9 cellular contexts compared by ENCODE assay signal in genomic region chr14:103542545-103543088, GRCh38. TPM values are rescaled to one million over a fixed set of nuclear protein-coding genes. Genes with fewer than 3 reads are reported as not detected.
DNase-seq lines count a peak whose midpoint lies in the region; TF ChIP-seq lines count a peak whose summit lies in the region.
"Had no signal": no experiment of that assay in that cellular context is flagged by ENCODE, and none has a peak within 500 bp of the region (broad histone marks: within the 10 kb centered on the region; RNA-seq: fewer than 3 reads in every experiment).

No MANE protein-coding gene starts in this region.

- peaks cover 29% of the 10 kb centered on the region for H3K4me1 ChIP-seq in ovary (ENCODE audit: insufficient read depth)

- no peak for TF ChIP-seq POLR2A in ovary (IDR thresholded peaks at IDR 0.05)

- H3K4me3 Mint-ChIP-seq in Calu3 (ENCODE audit: low read depth, unreplicated experiment) (no peak overlapping the region), glutamatergic neuron (ENCODE audit: unreplicated experiment) (no peak overlapping the region)
- H3K4me3 Mint-ChIP-seq: activated naive CD8-positive, alpha-beta T cell had no signal

- intact Hi-C loops in Calu3 (cut with micrococcal nuclease; ENCODE audit: unreplicated experiment): no loop called here
- intact Hi-C loops in ovary (cut with DNase I): loop anchor here in 1 of 4 donors (5.0 kb wide), 1 partner anchor 40 kb away; no protein-coding TSS in a partner anchor

- no peak overlapping the region for H3K4me3 ChIP-seq in ovary

- no peaks in the 10 kb centered on the region for H3K4me1 Mint-ChIP-seq in Calu3 (ENCODE audit: low read depth, unreplicated experiment)
- H3K4me1 Mint-ChIP-seq in glutamatergic neuron (ENCODE audit: low read depth, unreplicated experiment): peaks cover 14% of the 10 kb centered on the region

- no peak for TF ChIP-seq CTCF in Calu3 (IDR thresholded peaks at IDR 0.05; ENCODE audit: unreplicated experiment)
- TF ChIP-seq CTCF in glutamatergic neuron (IDR thresholded peaks at IDR 0.05; ENCODE audit: partially characterized antibody, unreplicated experiment): no peak
- no peak for TF ChIP-seq CTCF in ovary (IDR thresholded peaks at IDR 0.05)

- no peaks in the 10 kb centered on the region for H3K36me3 ChIP-seq in ovary

- H3K27ac ChIP-seq in ovary: peak overlapping the region in 1 of 2 donors; percentile 17

- peak; percentile 50 for DNase-seq in Calu3
- peak; percentile 75 for DNase-seq in NCI-H2171 treated with DMSO at 0.1 percent for 48 hours (lab: John Stamatoyannopoulos, UW)
- peak; percentile 94 for DNase-seq in glutamatergic neuron
- DNase-seq in ovary: peak; percentile 43 to 61 (median 47)
- DNase-seq in Kasumi-1 (lab: John Stamatoyannopoulos, UW): no peak
- DNase-seq in 8988T: no peak
- no peak for DNase-seq in NOMO-1 (lab: John Stamatoyannopoulos, UW; ENCODE audit: unreplicated experiment in 2 of 2)
- no peak for DNase-seq in AML-193 (lab: John Stamatoyannopoulos, UW)

- TF ChIP-seq EP300 in ovary (IDR thresholded peaks at IDR 0.05): no peak

- CTCF ChIA-PET in Calu3 (lab: Charles Lee): interaction anchor here (0.5 kb wide), 1 partner anchor 14 kb away, joined by 4 read pairs; the partner anchor contains the start of gene TRMT61A

- no TSS peak for BruUV-seq in Calu3 (replicated peaks; lab: Mats Ljungman, UMichigan)

- WGBS in ovary, 3 donors: 21 to 26% (median 25%) methylated on average over 12 to 18 of the region's 18 CpGs

- H3K27me3 Mint-ChIP-seq in Calu3 (ENCODE audit: unreplicated experiment) (no peaks in the 10 kb centered on the region), glutamatergic neuron (ENCODE audit: unreplicated experiment) (peaks cover 14% of the 10 kb centered on the region)
- H3K27me3 Mint-ChIP-seq: activated naive CD8-positive, alpha-beta T cell had no signal

- H3K9me3 Mint-ChIP-seq in Calu3 (ENCODE audit: low read depth, unreplicated experiment) (no peaks in the 10 kb centered on the region), glutamatergic neuron (ENCODE audit: unreplicated experiment) (peaks cover 2% of the 10 kb centered on the region)

- H3K27me3 ChIP-seq in ovary: no peaks in the 10 kb centered on the region

- H3K36me3 Mint-ChIP-seq in Calu3 (ENCODE audit: insufficient read depth, unreplicated experiment) (peaks cover 27% of the 10 kb centered on the region), glutamatergic neuron (ENCODE audit: unreplicated experiment) (no peaks in the 10 kb centered on the region)
- H3K36me3 Mint-ChIP-seq: activated naive CD8-positive, alpha-beta T cell had no signal

- no peaks in the 10 kb centered on the region for H3K9me3 ChIP-seq in ovary

- H3K27ac Mint-ChIP-seq in Calu3 (ENCODE audit: unreplicated experiment) (no peak overlapping the region), glutamatergic neuron (ENCODE audit: unreplicated experiment) (peak overlapping the region; percentile 88)
- H3K27ac Mint-ChIP-seq: activated naive CD8-positive, alpha-beta T cell had no signal

RNA-seq across cellular contexts. Expression of gene TRMT61A, which starts 13.6 kb away (rescaled TPM):
- total RNA-seq in Calu3 (2022): 25.9 and 28.0 TPM in 2 replicates
- 7.8 TPM for total RNA-seq in glutamatergic neuron (ENCODE audit: unreplicated experiment)
- total RNA-seq in ovary: 10 to 100 TPM in 6 of 7 donors, 1 to 10 TPM in 1; 8.1 to 20.9 (median 14.8) TPM
- 10 to 100 TPM in 1 of 2 donors, under 1 TPM in 1; 0.62 to 12.1 TPM for polyA plus RNA-seq in ovary

RNA-seq across cellular contexts. Expression of gene BAG5, which starts 19.8 kb away (rescaled TPM):
- total RNA-seq in Calu3 (2022): 36.5 and 38.4 TPM in 2 replicates
- total RNA-seq in glutamatergic neuron (ENCODE audit: unreplicated experiment): 34.4 TPM
- total RNA-seq in ovary: 10 to 100 TPM; 13.2 to 29.1 (median 24.4) TPM
- 10 to 100 TPM in 1 of 2 donors, 1 to 10 TPM in 1; 9.8 to 26.6 TPM for polyA plus RNA-seq in ovary

RNA-seq across cellular contexts. Expression of gene CKB, which starts 20.0 kb away (rescaled TPM):
- total RNA-seq in Calu3 (2022): 27.0 and 28.2 TPM in 2 replicates
- 2,561 TPM for total RNA-seq in glutamatergic neuron (ENCODE audit: unreplicated experiment)
- 100 to 1,000 TPM in 6 of 7 donors, 10 to 100 TPM in 1; 79.4 to 284 (median 140) TPM for total RNA-seq in ovary
- polyA plus RNA-seq in ovary: 100 to 1,000 TPM in 1 of 2 donors, 10 to 100 TPM in 1; 47.5 to 134 TPM

RNA-seq across cellular contexts. Expression of gene COA8, which starts 20.1 kb away (rescaled TPM):
- total RNA-seq in Calu3 (2022) (29.1 and 37.2 TPM in 2 replicates), glutamatergic neuron (ENCODE audit: unreplicated experiment) (54.9 TPM), ovary (10 to 100 TPM; 11.4 to 28.1 (median 26.6) TPM)
- polyA plus RNA-seq in ovary: 10 to 100 TPM; 34.9 to 50.1 TPM

Comparison
In these comparisons a context has a peak if more than half of its experiments do, and no peak if none do; other contexts are left out.
1. DNase-seq: peak in Calu3 (single experiment), NCI-H2171 treated with DMSO at 0.1 percent for 48 hours (single experiment), glutamatergic neuron (single experiment) and ovary (5 of 5); none in Kasumi-1 (0 of 2), 8988T (single experiment), NOMO-1 (0 of 2) and AML-193 (0 of 2).